ENCODE assay signal across 23 cellular contexts in genomic region chr7:51228386-51228958, GRCh38.
A peak's percentile ranks its signal among the peaks of the same experiment; 100 is the strongest.
DNase-seq lines count a peak whose midpoint lies in the region; ATAC-seq, FAIRE-seq and TF ChIP-seq lines count a peak whose summit lies in the region.
"Had no signal": no experiment of that assay in that cellular context is flagged by ENCODE, and none has a peak within 500 bp of the region (broad histone marks: within the 10 kb centered on the region; RNA-seq: fewer than 3 reads in every experiment).

No MANE protein-coding gene starts in this region.

- ATAC-seq in HepG2 (no peak), HG03571 (IDR thresholded peaks at IDR 0.05; ENCODE audit: unreplicated experiment) (no peak)
- ATAC-seq: mucosa of descending colon; stimulated activated naive CD8-positive, alpha-beta T cell treated with anti-CD3 and anti-CD28 coated beads, Interleukin-15, Interleukin-2, amounts not matched to agents 100 U/mL and 50 U/mL, for 24 hours had no signal

- peak in 1 of 2 donors; percentile 50 for TF ChIP-seq RAD21 in liver (IDR thresholded peaks at IDR 0.05)
- TF ChIP-seq RAD21 in HepG2 (CRISPR knock-in tag; IDR thresholded peaks at IDR 0.05) = no peak

- no peaks in the 10 kb centered on the region for H3K9me2 ChIP-seq in PC-9 (ENCODE audit: insufficient read depth)

- TF ChIP-seq EP300 in HepG2 (IDR thresholded peaks at IDR 0.05; ENCODE audit: low read depth in 2 of 2, low read length in 2 of 2) = no peak
- no peak for TF ChIP-seq EP300 in HepG2 (CRISPR knock-in tag; IDR thresholded peaks at IDR 0.05; ENCODE audit: borderline replicate concordance)

- peaks cover 5 to 11% (median 7%) of the 10 kb centered on the region in 4 donors for H3K4me1 ChIP-seq in liver (ENCODE audit: control insufficient read depth in 4 of 4, insufficient read depth in 4 of 4, low read length in 3 of 4)
- H3K4me1 ChIP-seq in HepG2 (ENCODE audit: insufficient read depth, low read length) = no peaks in the 10 kb centered on the region
- H3K4me1 ChIP-seq in PC-9 (replicated peaks; ENCODE audit: insufficient read depth) = peaks cover 18% of the 10 kb centered on the region

- no peaks in the 10 kb centered on the region for H3K36me3 Mint-ChIP-seq in progenitor cell of endocrine pancreas (ENCODE audit: insufficient read depth)
- H3K36me3 Mint-ChIP-seq: activated CD4-positive, alpha-beta memory T cell treated with anti-CD3 and anti-CD28 coated beads for 36 hours; activated naive CD8-positive, alpha-beta T cell treated with anti-CD3 and anti-CD28 coated beads for 36 hours; IgD-negative memory B cell had no signal

- no TSS peak for BruUV-seq in HepG2 (replicated peaks; lab: Mats Ljungman, UMichigan)
- BruUV-seq in PC-9 (replicated peaks; lab: Mats Ljungman, UMichigan) = no TSS peak

- no peak overlapping the region for H3K27ac ChIP-seq in liver (ENCODE audit: low read depth in 1 of 2, low read length in 2 of 2)
- H3K27ac ChIP-seq in HepG2 (ENCODE audit: extremely low read length, insufficient read depth, low read length) = no peak overlapping the region
- H3K27ac ChIP-seq in layer of hippocampus (ENCODE audit: low read depth, low read length) = peak overlapping the region; percentile 74
- no peak overlapping the region for H3K27ac ChIP-seq in PC-9
- H3K27ac ChIP-seq: BLaER1 treated with 17β-estradiol and CSF1 and Interleukin-3, amounts not matched to agents 10 nM and 100 nM had no signal

- no peaks in the 10 kb centered on the region for H3K36me3 ChIP-seq in liver (ENCODE audit: control insufficient read depth in 4 of 4, insufficient read depth in 3 of 4, low read depth in 1 of 4, low read length in 3 of 4)
- H3K36me3 ChIP-seq in HepG2 (replicated peaks in 1 of 2; ENCODE audit: control insufficient read depth in 1 of 2, insufficient read depth in 2 of 2, low read length in 2 of 2) = 0 out of 5 replicates have a peak, but pooled peaks cover 0 to 2% of the 10 kb centered on the region in 2 experiments
- no peaks in the 10 kb centered on the region for H3K36me3 ChIP-seq in PC-9 (ENCODE audit: low read depth)
- H3K36me3 ChIP-seq: BLaER1 treated with 17β-estradiol and CSF1 and Interleukin-3, amounts not matched to agents 10 nM and 100 nM had no signal

- TF ChIP-seq CTCF in liver (IDR thresholded peaks at IDR 0.05; ENCODE audit: low read depth, low read length, missing input control) = no peak
- TF ChIP-seq CTCF in HepG2 (CRISPR knock-in tag; IDR thresholded peaks at IDR 0.05) = no peak
- no peak for TF ChIP-seq CTCF in progenitor cell of endocrine pancreas (IDR thresholded peaks at IDR 0.05; ENCODE audit: unreplicated experiment)
- no peak for TF ChIP-seq CTCF in PC-9 (conservative IDR thresholded peaks at IDR 0.05)

- no peaks in the 10 kb centered on the region for H3K79me2 ChIP-seq in HepG2 (ENCODE audit: insufficient read depth, low read length)
- H3K79me2 ChIP-seq in PC-9 (ENCODE audit: low read depth) = no peaks in the 10 kb centered on the region

- H3K4me1 Mint-ChIP-seq in progenitor cell of endocrine pancreas (ENCODE audit: low read depth) = peaks cover 19% of the 10 kb centered on the region
- H3K4me1 Mint-ChIP-seq: activated B cell treated with CpG ODN at 0.5 μM for 24 hours; activated naive CD8-positive, alpha-beta T cell treated with anti-CD3 and anti-CD28 coated beads for 36 hours; IgD-negative memory B cell had no signal

- no peak overlapping the region for H3K4me3 ChIP-seq in liver (ENCODE audit: low read depth in 1 of 3, low read length in 3 of 3)
- H3K4me3 ChIP-seq in HepG2 (replicated peaks in 1 of 3; ENCODE audit: insufficient read depth in 1 of 3, low read depth in 2 of 3, low read length in 3 of 3) = no peak overlapping the region
- no peak overlapping the region for H3K4me3 ChIP-seq in PC-9
- H3K4me3 ChIP-seq: BLaER1 treated with 17β-estradiol and CSF1 and Interleukin-3, amounts not matched to agents 10 nM and 100 nM; mucosa of descending colon had no signal

- H3F3A ChIP-seq in PC-9 (ENCODE audit: insufficient read depth, low read depth) = peaks cover 8% of the 10 kb centered on the region; the same call in 1 of the 2 replicates

- intact Hi-C loops in HepG2 (cut with micrococcal nuclease; ENCODE audit: unreplicated experiment) (no loop called here), PC-9 (cut with micrococcal nuclease; ENCODE audit: unreplicated experiment) (loop anchor here (5.0 kb wide), 1 partner anchor 34 kb away; no protein-coding TSS in a partner anchor)

- FAIRE-seq in HepG2 (lab: Jason Lieb, UNC) = no peak
- FAIRE-seq: colon, H1 had no signal

- no peak for TF ChIP-seq POLR2A in HepG2 (IDR thresholded peaks at IDR 0.05; ENCODE audit: insufficient read depth in 1 of 2, low read depth in 2 of 2, low read length in 2 of 2)

- no peaks in the 10 kb centered on the region for H3K9me3 ChIP-seq in liver (ENCODE audit: control insufficient read depth in 4 of 4, low read length in 3 of 4)
- H3K9me3 ChIP-seq in HepG2 (ENCODE audit: low read length) = no peaks in the 10 kb centered on the region
- no peaks in the 10 kb centered on the region for H3K9me3 ChIP-seq in PC-9 (ENCODE audit: insufficient read depth, low read depth)
- H3K9me3 ChIP-seq: BLaER1 treated with 17β-estradiol and CSF1 and Interleukin-3, amounts not matched to agents 10 nM and 100 nM; mucosa of descending colon had no signal

- H3K4me3 Mint-ChIP-seq in progenitor cell of endocrine pancreas (ENCODE audit: low read depth) = no peak overlapping the region
- H3K4me3 Mint-ChIP-seq: activated B cell treated with CpG ODN at 0.5 μM for 24 hours; activated CD4-positive, alpha-beta memory T cell treated with anti-CD3 and anti-CD28 coated beads for 36 hours; activated naive CD8-positive, alpha-beta T cell treated with anti-CD3 and anti-CD28 coated beads for 36 hours; IgD-negative memory B cell; neural crest cell had no signal

- H3K9ac ChIP-seq in liver (ENCODE audit: low read depth in 1 of 2, low read length in 2 of 2) (no peak overlapping the region), HepG2 (ENCODE audit: insufficient read depth, low read depth, low read length) (no peak overlapping the region)
- H3K9ac ChIP-seq: BLaER1 treated with 17β-estradiol and CSF1 and Interleukin-3, amounts not matched to agents 10 nM and 100 nM had no signal

- H4K20me1 ChIP-seq in HepG2 (ENCODE audit: insufficient read depth, low read length) = no peaks in the 10 kb centered on the region; the same call in 1 of the 2 replicates
- H4K20me1 ChIP-seq in PC-9 (ENCODE audit: insufficient read depth) = peaks cover 4% of the 10 kb centered on the region
- H4K20me1 ChIP-seq: BLaER1 treated with 17β-estradiol and CSF1 and Interleukin-3, amounts not matched to agents 10 nM and 100 nM had no signal

- H3K4me2 ChIP-seq in HepG2 (ENCODE audit: low read depth, low read length) (no peak overlapping the region), PC-9 (no peak overlapping the region)
- H3K4me2 ChIP-seq: BLaER1 treated with 17β-estradiol and CSF1 and Interleukin-3, amounts not matched to agents 10 nM and 100 nM had no signal

- WGBS in liver = 55% methylated on average over 3 of the region's 3 CpGs
- WGBS in HepG2 (ENCODE audit: low lambda C conversion rate) = 67% methylated on average over 3 of the region's 3 CpGs

- POLR2A ChIA-PET in HepG2 (lab: Yijun Ruan, JAX) = no interaction called here
- POLR2A ChIA-PET in PC-9 (lab: Charles Lee; ENCODE audit: unreplicated experiment) = interaction anchor here (0.6 to 0.7 kb wide), 3 partner anchors 86 to 117 kb away, joined by 3 to 4 read pairs (median 3); no protein-coding TSS in a partner anchor

- H3K27me3 ChIP-seq in liver (ENCODE audit: control insufficient read depth in 4 of 4, insufficient read depth in 4 of 4, low read length in 3 of 4) (no peaks in the 10 kb centered on the region), HepG2 (ENCODE audit: control insufficient read depth in 1 of 2, insufficient read depth in 2 of 2, low read length in 2 of 2) (no peaks in the 10 kb centered on the region), layer of hippocampus (ENCODE audit: control insufficient read depth, insufficient read depth, low read length) (no peaks in the 10 kb centered on the region), PC-9 (ENCODE audit: insufficient read depth, low read depth) (no peaks in the 10 kb centered on the region)
- H3K27me3 ChIP-seq: BLaER1 treated with 17β-estradiol and CSF1 and Interleukin-3, amounts not matched to agents 10 nM and 100 nM had no signal

- CTCF ChIA-PET in HepG2 (lab: Yijun Ruan, JAX; ENCODE audit: low intra/inter-chr PET ratio, low total read pairs) (no interaction called here), PC-9 (lab: Charles Lee) (interaction anchor here (1.3 kb wide), 1 partner anchor 139 kb away, joined by 4 read pairs; no protein-coding TSS in a partner anchor)

- in situ Hi-C loops in HepG2 (cut with HindIII; ENCODE audit: extremely low pct_ligation_motif_present, low pct_unique_long_range_greater_than_20kb) = loop anchor here (10.0 kb wide), 1 partner anchor 136 kb away; no protein-coding TSS in a partner anchor

- DNase-seq in HepG2 (ENCODE audit: low spot score) = no peak
- no peak for DNase-seq in progenitor cell of endocrine pancreas (ENCODE audit: low spot score, unreplicated experiment)
- DNase-seq in NCI-H2081 treated with DMSO at 0.1 percent for 48 hours (lab: John Stamatoyannopoulos, UW) = no peak
- no peak for DNase-seq in NCI-H2227 (lab: John Stamatoyannopoulos, UW; ENCODE audit: unreplicated experiment)
- no peak for DNase-seq in PC-9
- DNase-seq: activated B cell treated with CpG ODN at 0.5 μM for 24 hours; activated CD4-positive, alpha-beta memory T cell treated with anti-CD3 and anti-CD28 coated beads for 36 hours; activated naive CD8-positive, alpha-beta T cell treated with anti-CD3 and anti-CD28 coated beads for 36 hours; Calu3; mucosa of descending colon; NCI-H146; NCI-H2171 treated with DMSO at 0.1 percent for 48 hours; stimulated activated CD4-positive, alpha-beta T cell treated with anti-CD3 and anti-CD28 coated beads, Interleukin-4, amount 100 ng/mL, for 24 hours; stimulated activated naive CD8-positive, alpha-beta T cell treated with anti-CD3 and anti-CD28 coated beads, Interleukin-15, Interleukin-2, amounts not matched to agents 100 U/mL and 50 U/mL, for 24 hours; T1000 had no signal

- peaks cover 15% of the 10 kb centered on the region for H3K27me3 Mint-ChIP-seq in progenitor cell of endocrine pancreas
- H3K27me3 Mint-ChIP-seq: activated B cell treated with CpG ODN at 0.5 μM for 24 hours; activated naive CD8-positive, alpha-beta T cell treated with anti-CD3 and anti-CD28 coated beads for 36 hours had no signal

- H3K27ac Mint-ChIP-seq in progenitor cell of endocrine pancreas = peak overlapping the region; percentile 50
- H3K27ac Mint-ChIP-seq: activated B cell treated with CpG ODN at 0.5 μM for 24 hours; activated CD4-positive, alpha-beta memory T cell treated with anti-CD3 and anti-CD28 coated beads for 36 hours; activated naive CD8-positive, alpha-beta T cell treated with anti-CD3 and anti-CD28 coated beads for 36 hours; IgD-negative memory B cell had no signal

- no peak overlapping the region for H2AFZ ChIP-seq in HepG2 (ENCODE audit: low read length)
- H2AFZ ChIP-seq in PC-9 = no peak overlapping the region

- H3K9me3 Mint-ChIP-seq in progenitor cell of endocrine pancreas (ENCODE audit: low read depth) = no peaks in the 10 kb centered on the region
- H3K9me3 Mint-ChIP-seq: activated B cell treated with CpG ODN at 0.5 μM for 24 hours; activated CD4-positive, alpha-beta memory T cell treated with anti-CD3 and anti-CD28 coated beads for 36 hours; activated naive CD8-positive, alpha-beta T cell treated with anti-CD3 and anti-CD28 coated beads for 36 hours; neural crest cell had no signal
